ENCODE assay signal across 1 cellular context in the genomic region with DNA sequence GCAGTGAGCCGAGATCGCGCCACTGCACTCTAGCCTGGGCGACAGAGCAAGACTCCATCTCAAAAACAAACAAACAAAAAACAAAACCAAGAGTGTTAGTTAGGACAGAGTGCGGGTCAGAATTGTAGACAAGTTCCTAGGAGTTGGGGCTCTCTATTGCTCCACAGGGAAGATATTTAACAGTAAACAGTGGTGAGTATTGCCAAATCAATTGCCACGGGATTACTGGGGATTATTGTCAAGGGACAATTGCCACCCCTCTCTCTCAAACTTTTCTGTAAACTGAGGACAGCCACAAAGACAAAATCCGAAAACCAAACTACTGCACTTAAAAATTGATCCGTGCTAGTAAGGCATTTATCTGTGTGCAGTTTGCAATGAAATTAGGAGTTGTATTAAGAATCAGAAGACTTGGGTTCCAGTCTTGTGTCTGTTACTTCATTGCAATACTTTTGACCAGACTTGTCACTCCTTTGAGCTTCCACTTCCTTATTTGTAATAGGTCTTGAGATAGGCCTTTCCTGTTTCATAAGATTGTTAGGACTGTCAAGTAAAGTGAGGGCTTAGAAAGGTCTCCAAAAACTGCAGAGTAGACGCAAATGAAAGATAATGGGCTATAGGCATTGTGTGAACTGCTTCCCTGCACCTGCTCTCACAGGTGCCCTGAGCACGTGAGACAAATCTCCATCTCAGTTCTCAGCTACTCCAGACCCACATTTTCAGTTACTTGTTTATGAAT.
TF ChIP-seq lines count a peak whose summit lies in the region.

No MANE protein-coding gene starts in this region.

TF ChIP-seq in GM23338, 12 proteins besides CTCF, POLR2A, EP300 and RAD21 (continued from another document):
- TF ChIP-seq, protein P1, sequence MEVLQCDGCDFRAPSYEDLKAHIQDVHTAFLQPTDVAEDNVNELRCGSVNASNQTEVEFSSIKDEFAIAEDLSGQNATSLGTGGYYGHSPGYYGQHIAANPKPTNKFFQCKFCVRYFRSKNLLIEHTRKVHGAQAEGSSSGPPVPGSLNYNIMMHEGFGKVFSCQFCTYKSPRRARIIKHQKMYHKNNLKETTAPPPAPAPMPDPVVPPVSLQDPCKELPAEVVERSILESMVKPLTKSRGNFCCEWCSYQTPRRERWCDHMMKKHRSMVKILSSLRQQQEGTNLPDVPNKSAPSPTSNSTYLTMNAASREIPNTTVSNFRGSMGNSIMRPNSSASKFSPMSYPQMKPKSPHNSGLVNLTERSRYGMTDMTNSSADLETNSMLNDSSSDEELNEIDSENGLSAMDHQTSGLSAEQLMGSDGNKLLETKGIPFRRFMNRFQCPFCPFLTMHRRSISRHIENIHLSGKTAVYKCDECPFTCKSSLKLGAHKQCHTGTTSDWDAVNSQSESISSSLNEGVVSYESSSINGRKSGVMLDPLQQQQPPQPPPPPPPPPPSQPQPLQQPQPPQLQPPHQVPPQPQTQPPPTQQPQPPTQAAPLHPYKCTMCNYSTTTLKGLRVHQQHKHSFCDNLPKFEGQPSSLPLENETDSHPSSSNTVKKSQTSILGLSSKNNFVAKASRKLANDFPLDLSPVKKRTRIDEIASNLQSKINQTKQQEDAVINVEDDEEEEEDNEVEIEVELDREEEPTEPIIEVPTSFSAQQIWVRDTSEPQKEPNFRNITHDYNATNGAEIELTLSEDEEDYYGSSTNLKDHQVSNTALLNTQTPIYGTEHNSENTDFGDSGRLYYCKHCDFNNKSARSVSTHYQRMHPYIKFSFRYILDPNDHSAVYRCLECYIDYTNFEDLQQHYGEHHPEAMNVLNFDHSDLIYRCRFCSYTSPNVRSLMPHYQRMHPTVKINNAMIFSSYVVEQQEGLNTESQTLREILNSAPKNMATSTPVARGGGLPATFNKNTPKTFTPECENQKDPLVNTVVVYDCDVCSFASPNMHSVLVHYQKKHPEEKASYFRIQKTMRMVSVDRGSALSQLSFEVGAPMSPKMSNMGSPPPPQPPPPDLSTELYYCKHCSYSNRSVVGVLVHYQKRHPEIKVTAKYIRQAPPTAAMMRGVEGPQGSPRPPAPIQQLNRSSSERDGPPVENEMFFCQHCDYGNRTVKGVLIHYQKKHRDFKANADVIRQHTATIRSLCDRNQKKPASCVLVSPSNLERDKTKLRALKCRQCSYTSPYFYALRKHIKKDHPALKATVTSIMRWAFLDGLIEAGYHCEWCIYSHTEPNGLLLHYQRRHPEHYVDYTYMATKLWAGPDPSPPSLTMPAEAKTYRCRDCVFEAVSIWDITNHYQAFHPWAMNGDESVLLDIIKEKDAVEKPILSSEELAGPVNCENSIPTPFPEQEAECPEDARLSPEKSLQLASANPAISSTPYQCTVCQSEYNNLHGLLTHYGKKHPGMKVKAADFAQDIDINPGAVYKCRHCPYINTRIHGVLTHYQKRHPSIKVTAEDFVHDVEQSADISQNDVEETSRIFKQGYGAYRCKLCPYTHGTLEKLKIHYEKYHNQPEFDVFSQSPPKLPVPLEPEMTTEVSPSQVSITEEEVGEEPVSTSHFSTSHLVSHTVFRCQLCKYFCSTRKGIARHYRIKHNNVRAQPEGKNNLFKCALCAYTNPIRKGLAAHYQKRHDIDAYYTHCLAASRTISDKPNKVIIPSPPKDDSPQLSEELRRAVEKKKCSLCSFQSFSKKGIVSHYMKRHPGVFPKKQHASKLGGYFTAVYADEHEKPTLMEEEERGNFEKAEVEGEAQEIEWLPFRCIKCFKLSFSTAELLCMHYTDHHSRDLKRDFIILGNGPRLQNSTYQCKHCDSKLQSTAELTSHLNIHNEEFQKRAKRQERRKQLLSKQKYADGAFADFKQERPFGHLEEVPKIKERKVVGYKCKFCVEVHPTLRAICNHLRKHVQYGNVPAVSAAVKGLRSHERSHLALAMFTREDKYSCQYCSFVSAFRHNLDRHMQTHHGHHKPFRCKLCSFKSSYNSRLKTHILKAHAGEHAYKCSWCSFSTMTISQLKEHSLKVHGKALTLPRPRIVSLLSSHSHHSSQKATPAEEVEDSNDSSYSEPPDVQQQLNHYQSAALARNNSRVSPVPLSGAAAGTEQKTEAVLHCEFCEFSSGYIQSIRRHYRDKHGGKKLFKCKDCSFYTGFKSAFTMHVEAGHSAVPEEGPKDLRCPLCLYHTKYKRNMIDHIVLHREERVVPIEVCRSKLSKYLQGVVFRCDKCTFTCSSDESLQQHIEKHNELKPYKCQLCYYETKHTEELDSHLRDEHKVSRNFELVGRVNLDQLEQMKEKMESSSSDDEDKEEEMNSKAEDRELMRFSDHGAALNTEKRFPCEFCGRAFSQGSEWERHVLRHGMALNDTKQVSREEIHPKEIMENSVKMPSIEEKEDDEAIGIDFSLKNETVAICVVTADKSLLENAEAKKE (CRISPR knock-in tag; IDR thresholded peaks at IDR 0.05): no peak
- no peak for TF ChIP-seq EZH2phosphoT487 (IDR thresholded peaks at IDR 0.05; ENCODE audit: unreplicated experiment)
